Comparison of ENCODE assay signal across 17 cellular contexts in genomic region chr16:49628148-49628547, GRCh38.
DNase-seq lines count a peak whose midpoint lies in the region; ATAC-seq, FAIRE-seq and TF ChIP-seq lines count a peak whose summit lies in the region.
"Had no signal": no experiment of that assay in that cellular context is flagged by ENCODE, and none has a peak within 500 bp of the region (broad histone marks: within the 10 kb centered on the region; RNA-seq: fewer than 3 reads in every experiment).

No MANE protein-coding gene starts in this region.

- H3K27me3 ChIP-seq in IMR-90 (ENCODE audit: control insufficient read depth, insufficient read depth, low read length) = peaks cover 6% of the 10 kb centered on the region
- H3K27me3 ChIP-seq in endodermal cell (ENCODE audit: control insufficient read depth, insufficient read depth, low read length, poor library complexity, severe bottlenecking) = no peaks in the 10 kb centered on the region

- H3K36me3 ChIP-seq in HEK293 (ENCODE audit: control insufficient read depth in 2 of 2, insufficient read depth in 1 of 2, low read length in 2 of 2) (no peaks in the 10 kb centered on the region), IMR-90 (ENCODE audit: control insufficient read depth, insufficient read depth, low read length) (no peaks in the 10 kb centered on the region), endodermal cell (ENCODE audit: control insufficient read depth, insufficient read depth, low read length) (peaks cover 4% of the 10 kb centered on the region)

- H3K56ac ChIP-seq in IMR-90 (ENCODE audit: extremely low read depth, insufficient read depth, low read length) = no peak overlapping the region

- no peak for FAIRE-seq in GM12892 (lab: Jason Lieb, UNC)
- FAIRE-seq: G401.6, GM19239 had no signal

- H2BK20ac ChIP-seq in IMR-90 (ENCODE audit: low read depth, low read length) = no peak overlapping the region

- no peak overlapping the region for H2AK5ac ChIP-seq in IMR-90 (ENCODE audit: low read depth, low read length)

- CTCF ChIA-PET in HEK293 (lab: Yijun Ruan, JAX) = no interaction called here
- CTCF ChIA-PET in IMR-90 (lab: Yijun Ruan, JAX) = no interaction called here

- no peaks in the 10 kb centered on the region for H4K20me1 ChIP-seq in IMR-90 (ENCODE audit: insufficient read depth, low read length)

- H3K9me1 ChIP-seq in IMR-90 (ENCODE audit: insufficient read depth, low read length) = no peaks in the 10 kb centered on the region

- no peak overlapping the region for H3K4me2 ChIP-seq in IMR-90 (ENCODE audit: low read depth, low read length)

- H3K4me3 Mint-ChIP-seq in endodermal cell (no peak overlapping the region), type B pancreatic cell (no peak overlapping the region)
- H3K4me3 Mint-ChIP-seq: CD8-positive, alpha-beta T cell had no signal

- BruUV-seq in IMR-90 (replicated peaks; lab: Mats Ljungman, UMichigan) = no TSS peak

- DNase-seq in IMR-90 (no peak), endodermal cell (peak; percentile 2), type B pancreatic cell (ENCODE audit: extremely low spot score, unreplicated experiment) (peak; percentile 20), GM12892 (ENCODE audit: insufficient read length) (no peak), NCI-H2227 (lab: John Stamatoyannopoulos, UW; ENCODE audit: unreplicated experiment) (no peak)
- DNase-seq: C1 segment of cervical spinal cord, Caco-2, DMS153, DND-41, GOT3, H7, HCEC 1CT had no signal

- no peak for TF ChIP-seq POLR2A in IMR-90 (IDR thresholded peaks at IDR 0.05; ENCODE audit: low read depth, low read length)
- no peak for TF ChIP-seq POLR2A in GM12892 (IDR thresholded peaks at IDR 0.05; ENCODE audit: low read depth, low read length)

- H3K27ac Mint-ChIP-seq in endodermal cell (no peak overlapping the region), type B pancreatic cell (no peak overlapping the region)
- H3K27ac Mint-ChIP-seq: CD8-positive, alpha-beta T cell had no signal

- in situ Hi-C loops in IMR-90 (cut with MboI; ENCODE audit: low sequenced_read_pairs) = no loop called here

- H3K4me3 ChIP-seq in HEK293 (ENCODE audit: low read depth, low read length) = no peak overlapping the region
- no peak overlapping the region for H3K4me3 ChIP-seq in IMR-90 (ENCODE audit: insufficient read depth, low read depth, low read length)
- H3K4me3 ChIP-seq in endodermal cell (ENCODE audit: low read length) = no peak overlapping the region

- H3K4me1 Mint-ChIP-seq in endodermal cell (no peaks in the 10 kb centered on the region), type B pancreatic cell (ENCODE audit: unreplicated experiment) (peaks cover 19% of the 10 kb centered on the region)

- no peak overlapping the region for H2AFZ ChIP-seq in IMR-90 (replicated peaks; ENCODE audit: low read length, poor library complexity)

- no peak for TF ChIP-seq RAD21 in IMR-90 (IDR thresholded peaks at IDR 0.05; ENCODE audit: low read length)

- no peak for TF ChIP-seq CTCF in HEK293 (tag by site-specific recombination; IDR thresholded peaks at IDR 0.05)
- no peak for TF ChIP-seq CTCF in IMR-90 (conservative IDR thresholded peaks at IDR 0.05; ENCODE audit: low read depth, low read length)
- no peak for TF ChIP-seq CTCF in endodermal cell (conservative IDR thresholded peaks at IDR 0.05)
- TF ChIP-seq CTCF in type B pancreatic cell (conservative IDR thresholded peaks at IDR 0.05) = no peak

- H3K4ac ChIP-seq in IMR-90 (ENCODE audit: low read depth, low read length) = no peak overlapping the region

- H3K4me1 ChIP-seq in HEK293 (ENCODE audit: control insufficient read depth, insufficient read depth, low read length) (no peaks in the 10 kb centered on the region), IMR-90 (ENCODE audit: control insufficient read depth, insufficient read depth, low read length) (peaks cover 5% of the 10 kb centered on the region; the same call in 1 of the 2 replicates), endodermal cell (ENCODE audit: control insufficient read depth, insufficient read depth, low read length) (no peaks in the 10 kb centered on the region)
- H3K4me1 ChIP-seq: Caco-2 had no signal

- H4K8ac ChIP-seq in IMR-90 (ENCODE audit: low read depth in 2 of 2, low read length in 2 of 2) = no peak overlapping the region

- ATAC-seq in IMR-90 (ENCODE audit: low read depth) = no peak
- ATAC-seq in GM19397 (IDR thresholded peaks at IDR 0.05; ENCODE audit: unreplicated experiment) = no peak
- ATAC-seq: CD8-positive, alpha-beta T cell had no signal

- H3K9ac ChIP-seq in IMR-90 (ENCODE audit: low read depth, low read length) (no peak overlapping the region), endodermal cell (ENCODE audit: extremely low read depth, low read length, poor library complexity, severe bottlenecking) (no peak overlapping the region)

- dilution Hi-C loops in IMR-90 (cut with HindIII; ENCODE audit: low sequenced_read_pairs, unreplicated experiment) = no loop called here

- POLR2A ChIA-PET in HEK293 (lab: Yijun Ruan, JAX) (no interaction called here), IMR-90 (lab: Charles Lee; ENCODE audit: unreplicated experiment) (no interaction called here)

- H3K9me3 ChIP-seq in HEK293 (ENCODE audit: control insufficient read depth, insufficient read depth, low read depth, low read length) (no peaks in the 10 kb centered on the region), IMR-90 (ENCODE audit: control insufficient read depth, insufficient read depth, low read length) (peaks cover 7% of the 10 kb centered on the region; the same call in 1 of the 2 replicates), endodermal cell (ENCODE audit: control insufficient read depth, low read length) (peaks cover 14% of the 10 kb centered on the region)
- H3K9me3 ChIP-seq: Caco-2 had no signal

- 50 to 100% methylated on average over 2 to 3 of the region's 3 CpGs for WGBS in IMR-90 (ENCODE audit: extremely low coverage in 2 of 2, insufficient read length in 1 of 2), 2 experiments
- 95 to 98% methylated on average over 3 of the region's 3 CpGs for WGBS in endodermal cell (ENCODE audit: insufficient coverage in 1 of 2, insufficient read length in 1 of 2), 2 experiments

- no peak overlapping the region for H4K91ac ChIP-seq in IMR-90 (ENCODE audit: insufficient read depth, low read depth, low read length)

- H4K5ac ChIP-seq in IMR-90 (ENCODE audit: low read depth, low read length) = no peak overlapping the region

- H3K27ac ChIP-seq in HEK293 (ENCODE audit: extremely low read depth, low read depth, low read length) (no peak overlapping the region), IMR-90 (ENCODE audit: insufficient read depth, low read length) (no peak overlapping the region), endodermal cell (ENCODE audit: low read depth, low read length) (no peak overlapping the region)

- no peaks in the 10 kb centered on the region for H3K27me3 Mint-ChIP-seq in endodermal cell (ENCODE audit: insufficient read depth)
- no peaks in the 10 kb centered on the region for H3K27me3 Mint-ChIP-seq in type B pancreatic cell

- H3K9me3 Mint-ChIP-seq in endodermal cell (no peaks in the 10 kb centered on the region), type B pancreatic cell (no peaks in the 10 kb centered on the region)
- H3K9me3 Mint-ChIP-seq: CD8-positive, alpha-beta T cell had no signal

- no peak overlapping the region for H2AK9ac ChIP-seq in IMR-90 (replicated peaks; ENCODE audit: low read depth, low read length, poor library complexity)

- H3K18ac ChIP-seq in IMR-90 (ENCODE audit: low read depth, low read length) = no peak overlapping the region

- no peak overlapping the region for H2BK15ac ChIP-seq in IMR-90 (ENCODE audit: low read depth, low read length)

- H2BK5ac ChIP-seq in IMR-90 (ENCODE audit: low read depth, low read length, poor library complexity, severe bottlenecking) = peak overlapping the region; percentile 36

- no peak overlapping the region for H2BK120ac ChIP-seq in IMR-90 (ENCODE audit: low read depth, low read length)

- H3K14ac ChIP-seq in IMR-90 (replicated peaks; ENCODE audit: low read depth, low read length) = no peak overlapping the region

- intact Hi-C loops in IMR-90 (cut with micrococcal nuclease) = no loop called here

- H3K79me1 ChIP-seq in IMR-90 (ENCODE audit: low read depth in 1 of 2, low read length in 2 of 2) = no peaks in the 10 kb centered on the region

- H3K36me3 Mint-ChIP-seq in endodermal cell (ENCODE audit: low read depth) (peaks cover 7% of the 10 kb centered on the region), type B pancreatic cell (peaks cover 12% of the 10 kb centered on the region)
- H3K36me3 Mint-ChIP-seq: CD8-positive, alpha-beta T cell had no signal

- H3K23ac ChIP-seq in IMR-90 (ENCODE audit: low read depth, low read length) = no peak overlapping the region

TF ChIP-seq in HEK293, 187 proteins besides CTCF, POLR2A, EP300 and RAD21:
- 0 out of 2 replicates have a peak, but pooled peaks have one; percentile 32 for TF ChIP-seq ZNF248 (tag by site-specific recombination; IDR thresholded peaks at IDR 0.05)
- TF ChIP-seq SCRT2 (tag by site-specific recombination; IDR thresholded peaks at IDR 0.05) = no peak
- no peak for TF ChIP-seq ZNF19 (tag by site-specific recombination; IDR thresholded peaks at IDR 0.05; ENCODE audit: low read depth)
- TF ChIP-seq ZNF366 (tag by site-specific recombination; conservative IDR thresholded peaks at IDR 0.05) = peak; percentile 67; the same call in 1 of the 2 replicates
- TF ChIP-seq ZNF664 (tag by site-specific recombination; IDR thresholded peaks at IDR 0.05) = no peak
- peak; percentile 53 for TF ChIP-seq ZBTB17 (tag by site-specific recombination; IDR thresholded peaks at IDR 0.05)
- peak; percentile 78 for TF ChIP-seq EGR2 (tag by site-specific recombination; IDR thresholded peaks at IDR 0.05; ENCODE audit: low read depth)
- no peak for TF ChIP-seq YY1 (tag by site-specific recombination; IDR thresholded peaks at IDR 0.05)
- TF ChIP-seq ZFHX2 (tag by site-specific recombination; conservative IDR thresholded peaks at IDR 0.05) = peak; percentile 44

TF ChIP-seq in IMR-90, 13 proteins besides CTCF, POLR2A, EP300 and RAD21 (continues in another document):
- no peak for TF ChIP-seq MAFK (IDR thresholded peaks at IDR 0.05; ENCODE audit: low read depth, low read length)
- TF ChIP-seq CEBPB (IDR thresholded peaks at IDR 0.05; ENCODE audit: low read depth, low read length) = no peak
- no peak for TF ChIP-seq NFE2L2 (IDR thresholded peaks at IDR 0.05; ENCODE audit: low read depth, low read length)
- no peak for TF ChIP-seq RCOR1 (IDR thresholded peaks at IDR 0.05; ENCODE audit: insufficient replicate concordance, low read length)
- TF ChIP-seq RFX5 (IDR thresholded peaks at IDR 0.05; ENCODE audit: low read depth, low read length) = no peak
- no peak for TF ChIP-seq MXI1 (IDR thresholded peaks at IDR 0.05; ENCODE audit: borderline replicate concordance, low read depth, low read length)
- no peak for TF ChIP-seq ELK1 (IDR thresholded peaks at IDR 0.05; ENCODE audit: borderline replicate concordance, low read depth, low read length)

Comparison
In these comparisons a context has a peak if more than half of its experiments do, and no peak if none do; other contexts are left out.
1. DNase-seq: peak in endodermal cell (single experiment) and type B pancreatic cell (single experiment); none in IMR-90 (single experiment), GM12892 (single experiment) and NCI-H2227 (single experiment).